8 cellular contexts compared by ENCODE assay signal in genomic region chr14:103104654-103105511, GRCh38. TPM values are rescaled to one million over a fixed set of nuclear protein-coding genes. Genes with fewer than 3 reads are reported as not detected.
DNase-seq lines count a peak whose midpoint lies in the region; ATAC-seq, FAIRE-seq and TF ChIP-seq lines count a peak whose summit lies in the region.

No MANE protein-coding gene starts in this region.

- DNase-seq in CD8-positive, alpha-beta T cell = peak; percentile 55 to 85 (median 73)
- peak; percentile 32 to 85 for DNase-seq in HAP-1 (ENCODE audit: low spot score in 2 of 2)
- peak; percentile 76 for DNase-seq in NCI-H2227 (lab: John Stamatoyannopoulos, UW; ENCODE audit: unreplicated experiment)
- peak; percentile 89 for DNase-seq in activated CD8-positive, alpha-beta memory T cell treated with anti-CD3 and anti-CD28 coated beads for 24 hours
- peak in 1 of 2 experiments; percentile 93 for DNase-seq in H1 (ENCODE audit: low read depth in 1 of 2, low spot score in 2 of 2)
- peak in 2 of 3 donors; percentile 83 to 87 for DNase-seq in mucosa of descending colon
- peak; percentile 33 to 41 for DNase-seq in stimulated activated CD8-positive, alpha-beta memory T cell treated with anti-CD3 and anti-CD28 coated beads, Interleukin-7, amount 100 ng/mL, for 48 hours (ENCODE audit: extremely low read depth in 1 of 2, low read depth in 1 of 2)

- peak overlapping the region; percentile 87 for H3K4ac ChIP-seq in H1 (replicated peaks; ENCODE audit: insufficient read length, low read depth, low read length)

- H4K5ac ChIP-seq in H1 (ENCODE audit: insufficient read length, low read depth, low read length) = peak overlapping the region; percentile 25

- peak overlapping the region; percentile 53 for H2BK20ac ChIP-seq in H1 (ENCODE audit: low read length)

- peak overlapping the region; percentile 8 to 66 for H3K4me2 ChIP-seq in H1 (ENCODE audit: insufficient read depth in 1 of 2, low read depth in 2 of 2, low read length in 2 of 2)

- no peaks in the 10 kb centered on the region for H3K9me3 Mint-ChIP-seq in CD8-positive, alpha-beta T cell

- peak overlapping the region; percentile 92; the same call in 1 of the 2 replicates for H2BK12ac ChIP-seq in H1 (ENCODE audit: low read depth, low read length)

- peak overlapping the region; percentile 81; the same call in 1 of the 2 replicates for H3K18ac ChIP-seq in H1 (ENCODE audit: extremely low read depth, low read length)

- ATAC-seq in CD8-positive, alpha-beta T cell = peak; percentile 89
- peak; percentile 83 for ATAC-seq in mucosa of descending colon
- no peak for ATAC-seq in GM21390 (IDR thresholded peaks at IDR 0.05; ENCODE audit: unreplicated experiment)

- H3K4me3 ChIP-seq in CD8-positive, alpha-beta T cell (ENCODE audit: low read depth, low read length) = no peak overlapping the region
- H3K4me3 ChIP-seq in HAP-1 = no peak overlapping the region
- H3K4me3 ChIP-seq in H1 (ENCODE audit: extremely low read depth in 1 of 4, insufficient read depth in 2 of 4, low read depth in 3 of 4, low read length in 4 of 4) = peak overlapping the region in 3 of 4 experiments; percentile 15 to 39 (median 32); a peak in 4 of 8 replicates
- H3K4me3 ChIP-seq in mucosa of descending colon = no peak overlapping the region

- H2AFZ ChIP-seq in H1 (ENCODE audit: low read length) = no peak overlapping the region

- H3K9me3 ChIP-seq in CD8-positive, alpha-beta T cell (ENCODE audit: low read length) = no peaks in the 10 kb centered on the region
- H3K9me3 ChIP-seq in HAP-1 (no peaks in the 10 kb centered on the region), H1 (ENCODE audit: insufficient read depth in 2 of 2, low read depth in 1 of 2, low read length in 1 of 2) (no peaks in the 10 kb centered on the region), mucosa of descending colon (no peaks in the 10 kb centered on the region)

- peak overlapping the region; percentile 32 for H3K27ac Mint-ChIP-seq in CD8-positive, alpha-beta T cell

- H4K8ac ChIP-seq in H1 (ENCODE audit: extremely low read depth, insufficient read depth, low read length) = peak overlapping the region; percentile 79

- TF ChIP-seq RAD21 in H1 (IDR thresholded peaks at IDR 0.05 in 1 of 2, conservative IDR thresholded peaks at IDR 0.05 in 1 of 2; ENCODE audit: low read depth in 2 of 2, low read length in 2 of 2) = peak; percentile 84 to 95

- no peak for TF ChIP-seq EP300 in H1 (IDR thresholded peaks at IDR 0.05; ENCODE audit: borderline replicate concordance in 1 of 2, low read depth in 2 of 2, low read length in 2 of 2)

- POLR2A ChIA-PET in CD8-positive, alpha-beta T cell (lab: Charles Lee) = interaction anchor here (0.7 kb wide), 1 partner anchor 13 kb away, joined by 3 read pairs; no protein-coding TSS in a partner anchor
- POLR2A ChIA-PET in H1 (lab: Charles Lee; ENCODE audit: partially characterized antibody) = interaction anchor here (0.6 to 2.5 kb wide), 16 partner anchors 10 to 418 kb away, joined by 3 to 14 read pairs (median 3); partner anchors contain the start of genes EIF5 and EXOC3L4

- H3K56ac ChIP-seq in H1 (replicated peaks; ENCODE audit: insufficient read length, low read depth, low read length) = peak overlapping the region; percentile 89

- H3K14ac ChIP-seq in H1 (ENCODE audit: insufficient read length) = no peak overlapping the region

- intact Hi-C loops in CD8-positive, alpha-beta T cell (cut with DNase I, micrococcal nuclease) = loop anchor here (1.0 to 5.0 kb wide), 5 partner anchors 80 to 442 kb away; no protein-coding TSS in a partner anchor
- intact Hi-C loops in mucosa of descending colon (cut with DNase I, micrococcal nuclease) = loop anchor here in 1 of 2 donors (5.0 to 10.0 kb wide), 2 partner anchors 80 to 187 kb away; no protein-coding TSS in a partner anchor

- H3K27me3 Mint-ChIP-seq in CD8-positive, alpha-beta T cell (ENCODE audit: low read depth) = peaks cover 17% of the 10 kb centered on the region

- no peak overlapping the region for H2AK5ac ChIP-seq in H1 (ENCODE audit: low read depth, low read length)

- peak overlapping the region; percentile 81 for H2BK5ac ChIP-seq in H1 (ENCODE audit: low read depth, low read length)

- CTCF ChIA-PET in CD8-positive, alpha-beta T cell (lab: Charles Lee) = interaction anchor here (0.6 to 4.4 kb wide), 42 partner anchors 8 to 1109 kb away, joined by 3 to 77 read pairs (median 4); partner anchors contain the start of genes EXOC3L4 and LBHD2
- CTCF ChIA-PET in H1 (lab: Charles Lee; ENCODE audit: partially characterized antibody) = interaction anchor here (0.6 to 10.4 kb wide), 63 partner anchors 9 to 722 kb away, joined by 3 to 276 read pairs (median 6); partner anchors contain the start of genes EXOC3L4, LBHD2 and TNFAIP2

- peak overlapping the region; percentile 64 for H2BK120ac ChIP-seq in H1 (replicated peaks; ENCODE audit: low read depth, low read length)

- H3K23me2 ChIP-seq in H1 (ENCODE audit: low read depth, low read length) = peaks cover 3% of the 10 kb centered on the region; the same call in 1 of the 2 replicates

- peak overlapping the region; percentile 95 for H2BK15ac ChIP-seq in H1 (ENCODE audit: low read length)

- no peaks in the 10 kb centered on the region for H3K79me1 ChIP-seq in H1 (ENCODE audit: low read depth, low read length)

- no peak for TF ChIP-seq POLR2A in H1 (IDR thresholded peaks at IDR 0.05; ENCODE audit: control extremely low read depth in 1 of 2, low read depth in 2 of 2, low read length in 2 of 2)

- H3K4me1 ChIP-seq in CD8-positive, alpha-beta T cell (ENCODE audit: insufficient read depth, low read length) = peaks cover 3% of the 10 kb centered on the region
- no peaks in the 10 kb centered on the region for H3K4me1 ChIP-seq in HAP-1
- peaks cover 2 to 29% (median 19%) of the 10 kb centered on the region in 4 experiments for H3K4me1 ChIP-seq in H1 (replicated peaks in 1 of 4; ENCODE audit: control insufficient read depth in 3 of 4, insufficient read depth in 4 of 4, low read length in 3 of 4)
- H3K4me1 ChIP-seq in mucosa of descending colon (ENCODE audit: low read depth) = peaks cover 18% of the 10 kb centered on the region

- no peaks in the 10 kb centered on the region for H3K79me2 ChIP-seq in H1 (ENCODE audit: control insufficient read depth in 1 of 2, insufficient read depth in 2 of 2, low read length in 2 of 2)

- H3K27ac ChIP-seq in CD8-positive, alpha-beta T cell (ENCODE audit: low read depth, low read length) = no peak overlapping the region
- no peak overlapping the region for H3K27ac ChIP-seq in H1 (ENCODE audit: low read depth, low read length)

- H3K27me3 ChIP-seq in CD8-positive, alpha-beta T cell (ENCODE audit: insufficient read depth, low read length) = peaks cover 7% of the 10 kb centered on the region
- H3K27me3 ChIP-seq in HAP-1 (ENCODE audit: low read depth) = peaks cover 21% of the 10 kb centered on the region
- peaks cover 7 to 42% (median 34%) of the 10 kb centered on the region in 4 experiments for H3K27me3 ChIP-seq in H1 (replicated peaks in 1 of 4; ENCODE audit: control insufficient read depth in 3 of 4, extremely low read depth in 1 of 4, insufficient read depth in 3 of 4, low read length in 3 of 4)

- peaks cover 9% of the 10 kb centered on the region for H3K4me1 Mint-ChIP-seq in CD8-positive, alpha-beta T cell (ENCODE audit: low read depth)

- WGBS in H1 (ENCODE audit: extremely low coverage in 1 of 2, insufficient coverage in 1 of 2, insufficient read length in 1 of 2, insufficient replicate concordance in 2 of 2, low coverage in 1 of 2, low lambda C conversion rate in 2 of 2, missing lambda C conversion rate in 1 of 2), 2 experiments = 23% methylated on average over 54 of the region's 61 CpGs; no CpG with 5 or more reads in 1 of the 2 experiments

- H3K36me3 Mint-ChIP-seq in CD8-positive, alpha-beta T cell = no peaks in the 10 kb centered on the region

- H3K9ac ChIP-seq in H1 (replicated peaks in 1 of 4; ENCODE audit: extremely low read depth in 1 of 4, low read depth in 3 of 4, low read length in 3 of 4) = no peak overlapping the region

- H3K23ac ChIP-seq in H1 (ENCODE audit: insufficient read length) = no peak overlapping the region

- H4K20me1 ChIP-seq in H1 (replicated peaks in 1 of 2; ENCODE audit: control insufficient read depth in 1 of 2, insufficient read depth in 2 of 2, low read length in 2 of 2) = peaks cover 0 to 3% of the 10 kb centered on the region in 2 experiments

- H3K36me3 ChIP-seq in CD8-positive, alpha-beta T cell (ENCODE audit: insufficient read depth, low read length) = no peaks in the 10 kb centered on the region
- H3K36me3 ChIP-seq in HAP-1 (replicated peaks) (no peaks in the 10 kb centered on the region), H1 (ENCODE audit: control insufficient read depth in 2 of 4, insufficient read depth in 4 of 4, low read length in 3 of 4) (no peaks in the 10 kb centered on the region), mucosa of descending colon (ENCODE audit: low read depth) (no peaks in the 10 kb centered on the region)

- peak; percentile 71 for TF ChIP-seq CTCF in CD8-positive, alpha-beta T cell (IDR thresholded peaks at IDR 0.05)
- TF ChIP-seq CTCF in H1 (IDR thresholded peaks at IDR 0.05; ENCODE audit: control extremely low read depth in 1 of 3, insufficient read depth in 1 of 3, low read depth in 1 of 3, low read length in 3 of 3) (peak in 2 of 3 experiments; percentile 86 to 94; a peak in 3 of 4 replicates), mucosa of descending colon (IDR thresholded peaks at IDR 0.05) (peak; percentile 97)

- no peak overlapping the region for H3K4me3 Mint-ChIP-seq in CD8-positive, alpha-beta T cell

- H4K91ac ChIP-seq in H1 (replicated peaks; ENCODE audit: insufficient read length, low read length) = peak overlapping the region; percentile 95

- no peak for FAIRE-seq in H1 (lab: Jason Lieb, UNC)

- in situ Hi-C loops in HAP-1 (cut with MboI; ENCODE audit: low sequenced_read_pairs) = loop anchor here (5.0 kb wide), 1 partner anchor 187 kb away; no protein-coding TSS in a partner anchor

RNA-seq across cellular contexts. Expression of gene EXOC3L4, which starts 10.4 kb away (rescaled TPM):
- total RNA-seq in CD8-positive, alpha-beta T cell = not detected
- 0.45 TPM in 1 of 2 replicates, not detected in the other for total RNA-seq in H1 (2021; fragmentation: NEBNext Ultra II Directional; extraction: Animal tissue kit (Norgen Biotek cat#: 25700))
- 0.24 and 0.57 TPM in 2 replicates for polyA plus RNA-seq in H1 (2011; rRNA removed)
- polyA plus RNA-seq in H1 (2011; cell fraction: cytosol; rRNA removed) = 0.72 TPM
- 1.8 TPM for polyA plus RNA-seq in H1 (2011; cell fraction: nucleus; rRNA removed)
- 0.53 to 0.60 TPM in 2 of 4 replicates, not detected in the others for polyA plus RNA-seq in H1 (2012, experiment 1 of 2)
- polyA plus RNA-seq in H1 (2012, experiment 2 of 2) = 0.47 TPM
- polyA plus RNA-seq in H1 (2013, experiment 1 of 2) = 0.20 TPM
- 0.13 TPM for polyA plus RNA-seq in H1 (2013, experiment 2 of 2)
- 0.13 TPM in 1 of 2 replicates, not detected in the other for polyA minus RNA-seq in H1 (2011; rRNA and poly(A)+ RNA removed)
- not detected for polyA minus RNA-seq in H1 (2011; cell fraction: cytosol; rRNA and poly(A)+ RNA removed)
- 0.60 TPM for polyA minus RNA-seq in H1 (2011; cell fraction: nucleus; rRNA and poly(A)+ RNA removed)
- 10 to 100 TPM; 16.7 to 29.1 (median 26.1) TPM for total RNA-seq in mucosa of descending colon

RNA-seq across cellular contexts. Expression of gene TNFAIP2, which starts 18.4 kb away (rescaled TPM):
- under 1 TPM; 0.44 to 0.90 TPM for total RNA-seq in CD8-positive, alpha-beta T cell
- 28.3 and 33.3 TPM in 2 replicates for total RNA-seq in H1 (2021; fragmentation: NEBNext Ultra II Directional; extraction: Animal tissue kit (Norgen Biotek cat#: 25700))
- 34.5 and 37.6 TPM in 2 replicates for polyA plus RNA-seq in H1 (2011; rRNA removed)
- polyA plus RNA-seq in H1 (2011; cell fraction: cytosol; rRNA removed) = 24.9 TPM
- polyA plus RNA-seq in H1 (2011; cell fraction: nucleus; rRNA removed) = 145 TPM
- 23.2 to 37.9 TPM (median 33.7 TPM) in 4 replicates for polyA plus RNA-seq in H1 (2012, experiment 1 of 2)
- polyA plus RNA-seq in H1 (2012, experiment 2 of 2) = 38.1 TPM
- 22.4 TPM for polyA plus RNA-seq in H1 (2013, experiment 1 of 2)
- polyA plus RNA-seq in H1 (2013, experiment 2 of 2) = 21.9 TPM
- polyA minus RNA-seq in H1 (2011; rRNA and poly(A)+ RNA removed) = 14.2 and 16.0 TPM in 2 replicates
- 19.6 TPM for polyA minus RNA-seq in H1 (2011; cell fraction: cytosol; rRNA and poly(A)+ RNA removed)
- polyA minus RNA-seq in H1 (2011; cell fraction: nucleus; rRNA and poly(A)+ RNA removed) = 16.3 TPM
- 10 to 100 TPM; 22.0 to 67.4 (median 40.2) TPM for total RNA-seq in mucosa of descending colon

RNA-seq across cellular contexts. Expression of gene LBHD2, which starts 20.9 kb away (rescaled TPM):
- total RNA-seq in CD8-positive, alpha-beta T cell = not detected
- total RNA-seq in H1 (2021; fragmentation: NEBNext Ultra II Directional; extraction: Animal tissue kit (Norgen Biotek cat#: 25700)) = not detected in 2 replicates
- polyA plus RNA-seq in H1 (2011; rRNA removed) = 0.16 TPM in 1 of 2 replicates, not detected in the other
- not detected for polyA plus RNA-seq in H1 (2011; cell fraction: cytosol; rRNA removed)
- polyA plus RNA-seq in H1 (2011; cell fraction: nucleus; rRNA removed) = not detected
- polyA plus RNA-seq in H1 (2012, experiment 1 of 2) = not detected in 4 replicates
- not detected for polyA plus RNA-seq in H1 (2012, experiment 2 of 2)
- polyA plus RNA-seq in H1 (2013, experiment 1 of 2) = not detected
- not detected for polyA plus RNA-seq in H1 (2013, experiment 2 of 2)
- not detected in 2 replicates for polyA minus RNA-seq in H1 (2011; rRNA and poly(A)+ RNA removed)
- polyA minus RNA-seq in H1 (2011; cell fraction: cytosol; rRNA and poly(A)+ RNA removed) = not detected
- not detected for polyA minus RNA-seq in H1 (2011; cell fraction: nucleus; rRNA and poly(A)+ RNA removed)
- not detected for total RNA-seq in mucosa of descending colon

RNA-seq across cellular contexts. Expression of gene CDC42BPB, which starts 47.5 kb away (rescaled TPM):
- total RNA-seq in CD8-positive, alpha-beta T cell = 1 to 10 TPM; 1.4 to 2.2 TPM
- total RNA-seq in H1 (2021; fragmentation: NEBNext Ultra II Directional; extraction: Animal tissue kit (Norgen Biotek cat#: 25700)) = 87.9 and 88.2 TPM in 2 replicates
- 51.2 and 73.5 TPM in 2 replicates for polyA plus RNA-seq in H1 (2011; rRNA removed)
- polyA plus RNA-seq in H1 (2011; cell fraction: cytosol; rRNA removed) = 53.3 TPM
- polyA plus RNA-seq in H1 (2011; cell fraction: nucleus; rRNA removed) = 165 TPM
- 57.2 to 83.7 TPM (median 72.2 TPM) in 4 replicates for polyA plus RNA-seq in H1 (2012, experiment 1 of 2)
- 20.5 TPM for polyA plus RNA-seq in H1 (2012, experiment 2 of 2)
- polyA plus RNA-seq in H1 (2013, experiment 1 of 2) = 52.1 TPM
- polyA plus RNA-seq in H1 (2013, experiment 2 of 2) = 50.3 TPM
- polyA minus RNA-seq in H1 (2011; rRNA and poly(A)+ RNA removed) = 134 and 152 TPM in 2 replicates
- 62.3 TPM for polyA minus RNA-seq in H1 (2011; cell fraction: cytosol; rRNA and poly(A)+ RNA removed)
- polyA minus RNA-seq in H1 (2011; cell fraction: nucleus; rRNA and poly(A)+ RNA removed) = 82.9 TPM
- 100 to 1,000 TPM in 1 of 3 donors, 10 to 100 TPM in 2; 77.6 to 106 (median 84.4) TPM for total RNA-seq in mucosa of descending colon

Comparison
In these comparisons a context has a peak if more than half of its experiments do, and no peak if none do; other contexts are left out.
1. H3K4me3 ChIP-seq: peak in H1 (3 of 4); none in CD8-positive, alpha-beta T cell (single experiment), HAP-1 (single experiment) and mucosa of descending colon (single experiment).
2. RNA of gene EXOC3L4, which starts 10.4 kb away (total RNA-seq): 16.7 to 29.1 TPM in mucosa of descending colon; 0.45 TPM in H1 and not detected in CD8-positive, alpha-beta T cell; every median in the first group is over 10 times any median in the second.
3. RNA of gene TNFAIP2, which starts 18.4 kb away (total RNA-seq): 22.0 to 67.4 TPM in mucosa of descending colon and 28.3 to 33.3 TPM in H1; 0.44 to 0.90 TPM in CD8-positive, alpha-beta T cell; every median in the first group is over 10 times any median in the second.
4. Peak in every context shown above with its lines, with median percentiles within 50 percentile points of each other: CTCF ChIP-seq.